ENCODE assay signal across 17 cellular contexts in genomic region chr20:59134182-59134581, GRCh38. TPM values are rescaled to one million over a fixed set of nuclear protein-coding genes. Genes with fewer than 3 reads are reported as not detected.
"Had no signal": no experiment of that assay in that cellular context is flagged by ENCODE, and none has a peak within 500 bp of the region (broad histone marks: within the 10 kb centered on the region; RNA-seq: fewer than 3 reads in every experiment).

No MANE protein-coding gene starts in this region.

- ATAC-seq: activated CD8-positive, alpha-beta T cell treated with anti-CD3 and anti-CD28 coated beads, Interleukin-2, amount 10 ng/mL, durations not matched to agents 7 days and 5 days; gastrocnemius medialis; left lung; natural killer cell; sciatic nerve; stimulated activated naive CD8-positive, alpha-beta T cell treated with anti-CD3 and anti-CD28 coated beads, Interleukin-15, Interleukin-2, amounts not matched to agents 100 U/mL and 50 U/mL, for 24 hours had no signal

- H3K36me3 ChIP-seq: gastrocnemius medialis, left lung, suprapubic skin, upper lobe of left lung, WERI-Rb-1 had no signal

- H3K4me1 ChIP-seq: left lung, upper lobe of left lung had no signal

- H3K27ac ChIP-seq: epithelial cell of prostate, gastrocnemius medialis, left lung, suprapubic skin, upper lobe of left lung, WERI-Rb-1 had no signal

- DNase-seq: activated CD4-positive, alpha-beta T cell treated with anti-CD3 and anti-CD28 coated beads for 4 hours; activated CD8-positive, alpha-beta T cell treated with anti-CD3 and anti-CD28 coated beads, Interleukin-2, amount 10 ng/mL, durations not matched to agents 7 days and 5 days; activated naive CD4-positive, alpha-beta T cell treated with anti-CD3 and anti-CD28 coated beads for 36 hours; effector memory CD4-positive, alpha-beta T cell; gastrocnemius medialis; islet precursor cell; left lung; natural killer cell; occipital lobe; stimulated activated naive CD8-positive, alpha-beta T cell treated with anti-CD3 and anti-CD28 coated beads, Interleukin-15, Interleukin-2, amounts not matched to agents 100 U/mL and 50 U/mL, for 24 hours; T1000; upper lobe of left lung; WERI-Rb-1 had no signal

- H3K4me3 ChIP-seq: gastrocnemius medialis, left lung, suprapubic skin, upper lobe of left lung had no signal

- H3K27me3 ChIP-seq: gastrocnemius medialis, left lung, suprapubic skin, upper lobe of left lung had no signal

- H3K9me3 ChIP-seq: gastrocnemius medialis, left lung, suprapubic skin, upper lobe of left lung had no signal

RNA-seq across cellular contexts. Expression of gene ZNF831, which starts 29.4 kb away (rescaled TPM):
- total RNA-seq: progenitor cell of endocrine pancreas had no signal
